Comparison of ENCODE assay signal across 1 cellular context in the genomic region with DNA sequence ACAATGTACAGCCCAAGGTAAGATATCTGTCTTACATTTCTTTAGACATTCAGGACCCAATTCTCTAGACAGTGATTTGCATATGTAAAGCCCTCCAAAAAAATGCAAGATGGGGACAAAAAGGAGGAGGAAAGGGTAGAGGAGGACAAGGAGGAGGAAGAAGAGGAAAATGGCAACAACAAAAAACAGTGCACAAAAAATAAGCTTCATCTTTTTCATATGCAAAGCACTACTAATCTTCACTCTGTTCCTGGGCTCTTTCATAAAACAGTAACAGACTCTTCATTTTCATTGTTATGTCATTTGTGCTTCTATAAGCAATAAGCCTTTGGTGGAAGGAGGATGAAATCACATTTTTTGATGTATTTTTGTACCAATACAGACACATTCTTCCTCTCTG.
TF ChIP-seq lines count a peak whose summit lies in the region.

No MANE protein-coding gene starts in this region.

TF ChIP-seq in GM23338, 12 proteins besides CTCF, POLR2A, EP300 and RAD21 (continued from another document):
- TF ChIP-seq POLR2AphosphoS5 (IDR thresholded peaks at IDR 0.05; ENCODE audit: low read depth) (no peak), ZNF114 (CRISPR knock-in tag; IDR thresholded peaks at IDR 0.05) (no peak)
